11 cellular contexts compared by ENCODE assay signal in genomic region chr22:35480627-35481565, GRCh38. TPM values are rescaled to one million over a fixed set of nuclear protein-coding genes. Genes with fewer than 3 reads are reported as not detected.
A peak's percentile ranks its signal among the peaks of the same experiment; 100 is the strongest.
DNase-seq lines count a peak whose midpoint lies in the region; ATAC-seq and TF ChIP-seq lines count a peak whose summit lies in the region.
"Had no signal": no experiment of that assay in that cellular context is flagged by ENCODE, and none has a peak within 500 bp of the region (broad histone marks: within the 10 kb centered on the region; RNA-seq: fewer than 3 reads in every experiment).

No MANE protein-coding gene starts in this region.

- H3K27me3 Mint-ChIP-seq in memory B cell: peaks cover 24% of the 10 kb centered on the region

- TF ChIP-seq CTCF in transverse colon (IDR thresholded peaks at IDR 0.05) (peak in 3 of 5 experiments; percentile 19 to 56 (median 54)), GM10266 (IDR thresholded peaks at IDR 0.05; ENCODE audit: control insufficient read depth, insufficient read depth, low read depth, missing control alignments) (no peak)

- intact Hi-C loops in transverse colon (cut with DNase I; ENCODE audit: low total_unique reads): loop anchor here (10.0 kb wide), 1 partner anchor 64 kb away; the partner anchor contains the start of gene RASD2

- no peaks in the 10 kb centered on the region for H3K36me3 ChIP-seq in transverse colon

- peaks cover 28 to 46% (median 45%) of the 10 kb centered on the region in 4 donors for H3K4me1 ChIP-seq in transverse colon

- DNase-seq in DMS153 (lab: John Stamatoyannopoulos, UW) (peak; percentile 45), DMS153 treated with DMSO at 0.1 percent for 48 hours (lab: John Stamatoyannopoulos, UW; ENCODE audit: unreplicated experiment) (no peak), memory B cell (ENCODE audit: low spot score in 2 of 2) (no peak), transverse colon (peak; percentile 81), NCI-H345 (lab: John Stamatoyannopoulos, UW) (no peak), GM10266 (ENCODE audit: extremely low spot score) (no peak), GOT3 (lab: John Stamatoyannopoulos, UW) (no peak)
- DNase-seq: activated CD4-positive, alpha-beta T cell treated with anti-CD3 and anti-CD28 coated beads, Interleukin-2, amount 50 U/mL, for 4 hours; NCI-H2107; SHP77 treated with DMSO at 0.1 percent for 48 hours had no signal

- H3K4me3 ChIP-seq in transverse colon: no peak overlapping the region

- H3K27ac Mint-ChIP-seq in memory B cell: peak overlapping the region; percentile 4

- H3K36me3 Mint-ChIP-seq in memory B cell: peaks cover 3% of the 10 kb centered on the region

- no peaks in the 10 kb centered on the region for H3K27me3 ChIP-seq in transverse colon

- H3K9me3 ChIP-seq in transverse colon: no peaks in the 10 kb centered on the region

- peaks cover 22% of the 10 kb centered on the region for H3K4me1 Mint-ChIP-seq in memory B cell

- H3K27ac ChIP-seq in angular gyrus (ENCODE audit: low read depth, low read length) (peak overlapping the region; percentile 16), transverse colon (peak overlapping the region; percentile 78 to 91 (median 84))

- H3K9me3 Mint-ChIP-seq in memory B cell: no peaks in the 10 kb centered on the region

- ATAC-seq in memory B cell (ENCODE audit: low read depth): no peak

- in situ Hi-C loops in transverse colon (cut with MboI; ENCODE audit: low pct_ligation_motif_present in 1 of 4, low pct_unique_long_range_greater_than_20kb in 1 of 4, low sequenced_read_pairs in 3 of 4): no loop called here

- no peak for TF ChIP-seq POLR2A in transverse colon (IDR thresholded peaks at IDR 0.05)

- WGBS in transverse colon (ENCODE audit: low coverage in 1 of 2), 2 donors: 19 to 39% methylated on average over 13 to 22 of the region's 22 CpGs

- no peak for TF ChIP-seq EP300 in transverse colon (IDR thresholded peaks at IDR 0.05; ENCODE audit: low read depth)

- no peak overlapping the region for H3K4me3 Mint-ChIP-seq in memory B cell

RNA-seq across cellular contexts. Expression of gene RASD2, which starts 59.7 kb away (rescaled TPM):
- total RNA-seq in transverse colon: 10 to 100 TPM in 3 of 4 donors, 1 to 10 TPM in 1; 8.5 to 19.7 (median 13.9) TPM

Comparison
In these comparisons a context has a peak if more than half of its experiments do, and no peak if none do; other contexts are left out.
1. DNase-seq: peak in DMS153 (single experiment) and transverse colon (single experiment); none in DMS153 treated with DMSO at 0.1 percent for 48 hours (single experiment), memory B cell (0 of 2), NCI-H345 (single experiment), GM10266 (single experiment) and GOT3 (single experiment).